ENCODE assay signal across 1 cellular context in the genomic region with DNA sequence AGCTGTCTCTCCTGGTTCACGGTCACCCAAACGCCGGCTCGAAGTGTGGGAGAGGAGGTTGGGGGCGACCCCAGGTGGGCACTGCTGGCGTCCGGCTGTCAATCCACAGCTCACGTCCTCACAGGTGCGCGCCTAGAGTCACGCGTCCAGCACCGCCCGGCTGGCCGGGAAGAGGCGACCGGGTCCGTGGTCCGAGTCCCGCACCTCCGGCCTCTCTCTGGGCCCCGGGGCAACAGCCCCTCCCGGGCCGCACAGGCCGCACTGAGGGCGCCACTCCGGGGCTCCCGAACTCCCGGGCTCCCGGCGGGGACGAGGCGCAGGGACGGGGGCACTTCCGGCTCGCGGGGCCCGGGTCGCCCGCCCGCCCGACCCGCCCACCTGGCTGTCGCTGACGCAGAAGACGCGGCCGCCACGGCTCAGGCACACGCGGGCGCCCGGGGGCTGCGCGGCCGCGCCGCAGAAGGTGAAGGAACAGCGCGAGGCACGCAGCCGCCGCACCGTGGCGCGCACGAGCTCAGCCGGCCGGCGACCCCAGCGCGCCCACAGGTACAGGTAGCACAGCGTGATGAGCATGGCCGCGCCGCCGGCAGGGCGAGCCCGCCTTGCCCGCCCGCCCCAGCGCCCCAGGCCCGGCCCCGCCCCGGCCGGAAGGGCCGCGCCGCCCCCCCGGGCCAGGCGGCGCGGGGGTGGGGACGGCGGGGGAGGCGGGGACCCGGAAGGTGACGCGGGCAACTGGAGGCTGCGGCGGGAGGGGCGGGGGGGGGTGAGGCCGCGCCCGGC.
TF ChIP-seq lines count a peak whose summit lies in the region.

A gene (minus strand): TSS at position 604 of the 780 bp plus-strand sequence. CDS start 31 bp downstream, at position 573.

TF ChIP-seq in K562, 482 proteins besides CTCF, POLR2A, EP300 and RAD21 (continued from another document and continues in another):
- TF ChIP-seq, protein P1, sequence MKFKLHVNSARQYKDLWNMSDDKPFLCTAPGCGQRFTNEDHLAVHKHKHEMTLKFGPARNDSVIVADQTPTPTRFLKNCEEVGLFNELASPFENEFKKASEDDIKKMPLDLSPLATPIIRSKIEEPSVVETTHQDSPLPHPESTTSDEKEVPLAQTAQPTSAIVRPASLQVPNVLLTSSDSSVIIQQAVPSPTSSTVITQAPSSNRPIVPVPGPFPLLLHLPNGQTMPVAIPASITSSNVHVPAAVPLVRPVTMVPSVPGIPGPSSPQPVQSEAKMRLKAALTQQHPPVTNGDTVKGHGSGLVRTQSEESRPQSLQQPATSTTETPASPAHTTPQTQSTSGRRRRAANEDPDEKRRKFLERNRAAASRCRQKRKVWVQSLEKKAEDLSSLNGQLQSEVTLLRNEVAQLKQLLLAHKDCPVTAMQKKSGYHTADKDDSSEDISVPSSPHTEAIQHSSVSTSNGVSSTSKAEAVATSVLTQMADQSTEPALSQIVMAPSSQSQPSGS (CRISPR knock-in tag; IDR thresholded peaks at IDR 0.05) = no peak
- TF ChIP-seq KDM4B (IDR thresholded peaks at IDR 0.05; ENCODE audit: borderline replicate concordance in 2 of 2, low read depth in 1 of 2) = no peak; a peak in 1 of 4 replicates
- TF ChIP-seq KAT8 (IDR thresholded peaks at IDR 0.05; ENCODE audit: low read depth) = no peak
- no peak for TF ChIP-seq POLR3G (IDR thresholded peaks at IDR 0.05; ENCODE audit: extremely low read depth, insufficient read length, insufficient replicate concordance)
- TF ChIP-seq, protein P2, sequence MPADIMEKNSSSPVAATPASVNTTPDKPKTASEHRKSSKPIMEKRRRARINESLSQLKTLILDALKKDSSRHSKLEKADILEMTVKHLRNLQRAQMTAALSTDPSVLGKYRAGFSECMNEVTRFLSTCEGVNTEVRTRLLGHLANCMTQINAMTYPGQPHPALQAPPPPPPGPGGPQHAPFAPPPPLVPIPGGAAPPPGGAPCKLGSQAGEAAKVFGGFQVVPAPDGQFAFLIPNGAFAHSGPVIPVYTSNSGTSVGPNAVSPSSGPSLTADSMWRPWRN (IDR thresholded peaks at IDR 0.05; ENCODE audit: low read depth) = no peak
- TF ChIP-seq, protein P3, sequence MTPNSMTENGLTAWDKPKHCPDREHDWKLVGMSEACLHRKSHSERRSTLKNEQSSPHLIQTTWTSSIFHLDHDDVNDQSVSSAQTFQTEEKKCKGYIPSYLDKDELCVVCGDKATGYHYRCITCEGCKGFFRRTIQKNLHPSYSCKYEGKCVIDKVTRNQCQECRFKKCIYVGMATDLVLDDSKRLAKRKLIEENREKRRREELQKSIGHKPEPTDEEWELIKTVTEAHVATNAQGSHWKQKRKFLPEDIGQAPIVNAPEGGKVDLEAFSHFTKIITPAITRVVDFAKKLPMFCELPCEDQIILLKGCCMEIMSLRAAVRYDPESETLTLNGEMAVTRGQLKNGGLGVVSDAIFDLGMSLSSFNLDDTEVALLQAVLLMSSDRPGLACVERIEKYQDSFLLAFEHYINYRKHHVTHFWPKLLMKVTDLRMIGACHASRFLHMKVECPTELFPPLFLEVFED (CRISPR knock-in tag; conservative IDR thresholded peaks at IDR 0.05) = no peak
- TF ChIP-seq, protein P4, sequence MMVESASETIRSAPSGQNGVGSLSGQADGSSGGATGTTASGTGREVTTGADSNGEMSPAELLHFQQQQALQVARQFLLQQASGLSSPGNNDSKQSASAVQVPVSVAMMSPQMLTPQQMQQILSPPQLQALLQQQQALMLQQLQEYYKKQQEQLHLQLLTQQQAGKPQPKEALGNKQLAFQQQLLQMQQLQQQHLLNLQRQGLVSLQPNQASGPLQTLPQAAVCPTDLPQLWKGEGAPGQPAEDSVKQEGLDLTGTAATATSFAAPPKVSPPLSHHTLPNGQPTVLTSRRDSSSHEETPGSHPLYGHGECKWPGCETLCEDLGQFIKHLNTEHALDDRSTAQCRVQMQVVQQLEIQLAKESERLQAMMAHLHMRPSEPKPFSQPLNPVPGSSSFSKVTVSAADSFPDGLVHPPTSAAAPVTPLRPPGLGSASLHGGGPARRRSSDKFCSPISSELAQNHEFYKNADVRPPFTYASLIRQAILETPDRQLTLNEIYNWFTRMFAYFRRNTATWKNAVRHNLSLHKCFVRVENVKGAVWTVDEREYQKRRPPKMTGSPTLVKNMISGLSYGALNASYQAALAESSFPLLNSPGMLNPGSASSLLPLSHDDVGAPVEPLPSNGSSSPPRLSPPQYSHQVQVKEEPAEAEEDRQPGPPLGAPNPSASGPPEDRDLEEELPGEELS (CRISPR knock-in tag; IDR thresholded peaks at IDR 0.05; ENCODE audit: borderline replicate concordance) = 0 out of 2 replicates have a peak, but pooled peaks have one; percentile 53
- TF ChIP-seq HEY1 (CRISPR knock-in tag; IDR thresholded peaks at IDR 0.05; ENCODE audit: borderline replicate concordance) = no peak
- no peak for TF ChIP-seq MECOM (CRISPR knock-in tag; IDR thresholded peaks at IDR 0.05)
- TF ChIP-seq, protein P5, sequence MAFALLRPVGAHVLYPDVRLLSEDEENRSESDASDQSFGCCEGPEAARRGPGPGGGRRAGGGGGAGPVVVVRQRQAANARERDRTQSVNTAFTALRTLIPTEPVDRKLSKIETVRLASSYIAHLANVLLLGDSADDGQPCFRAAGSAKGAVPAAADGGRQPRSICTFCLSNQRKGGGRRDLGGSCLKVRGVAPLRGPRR (CRISPR knock-in tag; IDR thresholded peaks at IDR 0.05) = no peak
- TF ChIP-seq SMARCA5 (IDR thresholded peaks at IDR 0.05) = no peak
- no peak for TF ChIP-seq NBN (IDR thresholded peaks at IDR 0.05; ENCODE audit: low read depth)
- TF ChIP-seq ZKSCAN8 (CRISPR knock-in tag; IDR thresholded peaks at IDR 0.05) = no peak
- no peak for TF ChIP-seq ADNP (tag; IDR thresholded peaks at IDR 0.05)
- TF ChIP-seq ASH1L (IDR thresholded peaks at IDR 0.05; ENCODE audit: borderline replicate concordance, low read depth, partially characterized antibody) = no peak
- no peak for TF ChIP-seq RBM15 (IDR thresholded peaks at IDR 0.05; ENCODE audit: insufficient read depth, low read length)
- no peak for TF ChIP-seq MXI1 (IDR thresholded peaks at IDR 0.05; ENCODE audit: low read depth, low read length)
- TF ChIP-seq, protein P6, sequence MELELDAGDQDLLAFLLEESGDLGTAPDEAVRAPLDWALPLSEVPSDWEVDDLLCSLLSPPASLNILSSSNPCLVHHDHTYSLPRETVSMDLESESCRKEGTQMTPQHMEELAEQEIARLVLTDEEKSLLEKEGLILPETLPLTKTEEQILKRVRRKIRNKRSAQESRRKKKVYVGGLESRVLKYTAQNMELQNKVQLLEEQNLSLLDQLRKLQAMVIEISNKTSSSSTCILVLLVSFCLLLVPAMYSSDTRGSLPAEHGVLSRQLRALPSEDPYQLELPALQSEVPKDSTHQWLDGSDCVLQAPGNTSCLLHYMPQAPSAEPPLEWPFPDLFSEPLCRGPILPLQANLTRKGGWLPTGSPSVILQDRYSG (tag; conservative IDR thresholded peaks at IDR 0.05; ENCODE audit: low read depth) = no peak
- no peak for TF ChIP-seq KLF6 (CRISPR knock-in tag; IDR thresholded peaks at IDR 0.05; ENCODE audit: borderline replicate concordance)
- no peak for TF ChIP-seq SMAD2 (IDR thresholded peaks at IDR 0.05; ENCODE audit: low read depth, low read length)
- TF ChIP-seq PHB2 (IDR thresholded peaks at IDR 0.05; ENCODE audit: low read depth) = no peak
- TF ChIP-seq ZNF175 (CRISPR knock-in tag; IDR thresholded peaks at IDR 0.05; ENCODE audit: low read depth) = no peak
- TF ChIP-seq, protein P7, sequence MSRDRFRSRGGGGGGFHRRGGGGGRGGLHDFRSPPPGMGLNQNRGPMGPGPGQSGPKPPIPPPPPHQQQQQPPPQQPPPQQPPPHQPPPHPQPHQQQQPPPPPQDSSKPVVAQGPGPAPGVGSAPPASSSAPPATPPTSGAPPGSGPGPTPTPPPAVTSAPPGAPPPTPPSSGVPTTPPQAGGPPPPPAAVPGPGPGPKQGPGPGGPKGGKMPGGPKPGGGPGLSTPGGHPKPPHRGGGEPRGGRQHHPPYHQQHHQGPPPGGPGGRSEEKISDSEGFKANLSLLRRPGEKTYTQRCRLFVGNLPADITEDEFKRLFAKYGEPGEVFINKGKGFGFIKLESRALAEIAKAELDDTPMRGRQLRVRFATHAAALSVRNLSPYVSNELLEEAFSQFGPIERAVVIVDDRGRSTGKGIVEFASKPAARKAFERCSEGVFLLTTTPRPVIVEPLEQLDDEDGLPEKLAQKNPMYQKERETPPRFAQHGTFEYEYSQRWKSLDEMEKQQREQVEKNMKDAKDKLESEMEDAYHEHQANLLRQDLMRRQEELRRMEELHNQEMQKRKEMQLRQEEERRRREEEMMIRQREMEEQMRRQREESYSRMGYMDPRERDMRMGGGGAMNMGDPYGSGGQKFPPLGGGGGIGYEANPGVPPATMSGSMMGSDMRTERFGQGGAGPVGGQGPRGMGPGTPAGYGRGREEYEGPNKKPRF (IDR thresholded peaks at IDR 0.05; ENCODE audit: low read depth, low read length) = no peak
- TF ChIP-seq, protein P8, sequence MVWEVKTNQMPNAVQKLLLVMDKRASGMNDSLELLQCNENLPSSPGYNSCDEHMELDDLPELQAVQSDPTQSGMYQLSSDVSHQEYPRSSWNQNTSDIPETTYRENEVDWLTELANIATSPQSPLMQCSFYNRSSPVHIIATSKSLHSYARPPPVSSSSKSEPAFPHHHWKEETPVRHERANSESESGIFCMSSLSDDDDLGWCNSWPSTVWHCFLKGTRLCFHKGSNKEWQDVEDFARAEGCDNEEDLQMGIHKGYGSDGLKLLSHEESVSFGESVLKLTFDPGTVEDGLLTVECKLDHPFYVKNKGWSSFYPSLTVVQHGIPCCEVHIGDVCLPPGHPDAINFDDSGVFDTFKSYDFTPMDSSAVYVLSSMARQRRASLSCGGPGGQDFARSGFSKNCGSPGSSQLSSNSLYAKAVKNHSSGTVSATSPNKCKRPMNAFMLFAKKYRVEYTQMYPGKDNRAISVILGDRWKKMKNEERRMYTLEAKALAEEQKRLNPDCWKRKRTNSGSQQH (CRISPR knock-in tag; IDR thresholded peaks at IDR 0.05) = no peak
- TF ChIP-seq, protein P9, sequence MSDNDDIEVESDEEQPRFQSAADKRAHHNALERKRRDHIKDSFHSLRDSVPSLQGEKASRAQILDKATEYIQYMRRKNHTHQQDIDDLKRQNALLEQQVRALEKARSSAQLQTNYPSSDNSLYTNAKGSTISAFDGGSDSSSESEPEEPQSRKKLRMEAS (CRISPR knock-in tag; IDR thresholded peaks at IDR 0.05) = peak; percentile 51; the same call in 1 of the 2 replicates
- TF ChIP-seq, protein P10, sequence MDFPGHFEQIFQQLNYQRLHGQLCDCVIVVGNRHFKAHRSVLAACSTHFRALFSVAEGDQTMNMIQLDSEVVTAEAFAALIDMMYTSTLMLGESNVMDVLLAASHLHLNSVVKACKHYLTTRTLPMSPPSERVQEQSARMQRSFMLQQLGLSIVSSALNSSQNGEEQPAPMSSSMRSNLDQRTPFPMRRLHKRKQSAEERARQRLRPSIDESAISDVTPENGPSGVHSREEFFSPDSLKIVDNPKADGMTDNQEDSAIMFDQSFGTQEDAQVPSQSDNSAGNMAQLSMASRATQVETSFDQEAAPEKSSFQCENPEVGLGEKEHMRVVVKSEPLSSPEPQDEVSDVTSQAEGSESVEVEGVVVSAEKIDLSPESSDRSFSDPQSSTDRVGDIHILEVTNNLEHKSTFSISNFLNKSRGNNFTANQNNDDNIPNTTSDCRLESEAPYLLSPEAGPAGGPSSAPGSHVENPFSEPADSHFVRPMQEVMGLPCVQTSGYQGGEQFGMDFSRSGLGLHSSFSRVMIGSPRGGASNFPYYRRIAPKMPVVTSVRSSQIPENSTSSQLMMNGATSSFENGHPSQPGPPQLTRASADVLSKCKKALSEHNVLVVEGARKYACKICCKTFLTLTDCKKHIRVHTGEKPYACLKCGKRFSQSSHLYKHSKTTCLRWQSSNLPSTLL (IDR thresholded peaks at IDR 0.05) = no peak
- TF ChIP-seq, protein P11, sequence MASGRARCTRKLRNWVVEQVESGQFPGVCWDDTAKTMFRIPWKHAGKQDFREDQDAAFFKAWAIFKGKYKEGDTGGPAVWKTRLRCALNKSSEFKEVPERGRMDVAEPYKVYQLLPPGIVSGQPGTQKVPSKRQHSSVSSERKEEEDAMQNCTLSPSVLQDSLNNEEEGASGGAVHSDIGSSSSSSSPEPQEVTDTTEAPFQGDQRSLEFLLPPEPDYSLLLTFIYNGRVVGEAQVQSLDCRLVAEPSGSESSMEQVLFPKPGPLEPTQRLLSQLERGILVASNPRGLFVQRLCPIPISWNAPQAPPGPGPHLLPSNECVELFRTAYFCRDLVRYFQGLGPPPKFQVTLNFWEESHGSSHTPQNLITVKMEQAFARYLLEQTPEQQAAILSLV (tag; IDR thresholded peaks at IDR 0.05) = no peak
- TF ChIP-seq, protein P12, sequence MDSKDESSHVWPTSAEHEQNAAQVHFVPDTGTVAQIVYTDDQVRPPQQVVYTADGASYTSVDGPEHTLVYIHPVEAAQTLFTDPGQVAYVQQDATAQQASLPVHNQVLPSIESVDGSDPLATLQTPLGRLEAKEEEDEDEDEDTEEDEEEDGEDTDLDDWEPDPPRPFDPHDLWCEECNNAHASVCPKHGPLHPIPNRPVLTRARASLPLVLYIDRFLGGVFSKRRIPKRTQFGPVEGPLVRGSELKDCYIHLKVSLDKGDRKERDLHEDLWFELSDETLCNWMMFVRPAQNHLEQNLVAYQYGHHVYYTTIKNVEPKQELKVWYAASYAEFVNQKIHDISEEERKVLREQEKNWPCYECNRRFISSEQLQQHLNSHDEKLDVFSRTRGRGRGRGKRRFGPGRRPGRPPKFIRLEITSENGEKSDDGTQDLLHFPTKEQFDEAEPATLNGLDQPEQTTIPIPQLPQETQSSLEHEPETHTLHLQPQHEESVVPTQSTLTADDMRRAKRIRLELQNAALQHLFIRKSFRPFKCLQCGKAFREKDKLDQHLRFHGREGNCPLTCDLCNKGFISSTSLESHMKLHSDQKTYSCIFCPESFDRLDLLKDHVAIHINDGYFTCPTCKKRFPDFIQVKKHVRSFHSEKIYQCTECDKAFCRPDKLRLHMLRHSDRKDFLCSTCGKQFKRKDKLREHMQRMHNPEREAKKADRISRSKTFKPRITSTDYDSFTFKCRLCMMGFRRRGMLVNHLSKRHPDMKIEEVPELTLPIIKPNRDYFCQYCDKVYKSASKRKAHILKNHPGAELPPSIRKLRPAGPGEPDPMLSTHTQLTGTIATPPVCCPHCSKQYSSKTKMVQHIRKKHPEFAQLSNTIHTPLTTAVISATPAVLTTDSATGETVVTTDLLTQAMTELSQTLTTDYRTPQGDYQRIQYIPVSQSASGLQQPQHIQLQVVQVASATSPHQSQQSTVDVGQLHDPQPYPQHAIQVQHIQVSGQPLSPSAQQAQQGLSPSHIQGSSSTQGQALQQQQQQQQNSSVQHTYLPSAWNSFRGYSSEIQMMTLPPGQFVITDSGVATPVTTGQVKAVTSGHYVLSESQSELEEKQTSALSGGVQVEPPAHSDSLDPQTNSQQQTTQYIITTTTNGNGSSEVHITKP (IDR thresholded peaks at IDR 0.05; ENCODE audit: partially characterized antibody) = no peak
- TF ChIP-seq, protein P13, sequence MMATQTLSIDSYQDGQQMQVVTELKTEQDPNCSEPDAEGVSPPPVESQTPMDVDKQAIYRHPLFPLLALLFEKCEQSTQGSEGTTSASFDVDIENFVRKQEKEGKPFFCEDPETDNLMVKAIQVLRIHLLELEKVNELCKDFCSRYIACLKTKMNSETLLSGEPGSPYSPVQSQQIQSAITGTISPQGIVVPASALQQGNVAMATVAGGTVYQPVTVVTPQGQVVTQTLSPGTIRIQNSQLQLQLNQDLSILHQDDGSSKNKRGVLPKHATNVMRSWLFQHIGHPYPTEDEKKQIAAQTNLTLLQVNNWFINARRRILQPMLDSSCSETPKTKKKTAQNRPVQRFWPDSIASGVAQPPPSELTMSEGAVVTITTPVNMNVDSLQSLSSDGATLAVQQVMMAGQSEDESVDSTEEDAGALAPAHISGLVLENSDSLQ (IDR thresholded peaks at IDR 0.05) = peak; percentile 59
